In the genomic region with DNA sequence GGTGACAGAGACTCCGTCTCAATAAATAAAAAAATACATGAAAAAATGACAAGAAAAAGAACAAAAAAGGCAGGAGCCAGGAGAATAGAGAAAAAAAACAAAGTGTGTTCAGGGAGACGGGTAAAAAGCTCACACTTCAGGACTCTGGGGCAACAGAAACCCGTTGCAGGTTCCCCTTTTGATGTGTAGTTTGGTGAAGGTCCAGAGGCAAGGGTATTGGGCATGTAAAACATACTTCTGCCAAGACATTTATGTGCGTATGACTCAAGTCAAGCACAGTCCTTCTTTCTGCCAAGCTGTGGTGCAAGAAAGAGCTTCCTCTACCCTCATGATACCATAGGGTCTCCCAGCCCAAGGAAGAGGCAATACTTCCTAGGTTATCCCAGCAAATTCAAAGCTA, we compare ENCODE assay signal across 18 cellular contexts. TPM values are rescaled to one million over a fixed set of nuclear protein-coding genes. Genes with fewer than 3 reads are reported as not detected.
"Had no signal": no experiment of that assay in that cellular context is flagged by ENCODE, and none has a peak within 500 bp of the region (broad histone marks: within the 10 kb centered on the region; RNA-seq: fewer than 3 reads in every experiment).

No MANE protein-coding gene starts in this region.

- H3K4me1 ChIP-seq: colonic mucosa, prostate gland, suprapubic skin had no signal

- H3K36me3 ChIP-seq: colonic mucosa, prostate gland, suprapubic skin had no signal

- ATAC-seq: activated CD4-positive, alpha-beta T cell treated with anti-CD3 and anti-CD28 coated beads for 36 hours; activated CD8-positive, alpha-beta T cell treated with anti-CD3 and anti-CD28 coated beads for 36 hours; activated naive CD4-positive, alpha-beta T cell treated with anti-CD3 and anti-CD28 coated beads, Interleukin-2, amount 50 U/mL, for 72 hours; activated T-cell treated with anti-CD3 and anti-CD28 coated beads, Interleukin-2, amount 50 U/mL, for 4 hours; esophagus mucosa; right cardiac atrium; T-helper 17 cell had no signal

- H3K27me3 ChIP-seq: colonic mucosa, suprapubic skin had no signal

- H3K9me3 ChIP-seq: colonic mucosa, prostate gland, suprapubic skin had no signal

- H3K4me2 ChIP-seq: smooth muscle cell had no signal

- DNase-seq: activated CD4-positive, alpha-beta T cell treated with anti-CD3 and anti-CD28 coated beads for 36 hours; activated CD8-positive, alpha-beta T cell treated with anti-CD3 and anti-CD28 coated beads for 36 hours; activated effector memory CD4-positive, alpha-beta T cell treated with Interleukin-2 at 50 U/mL for 16 hours; activated T-cell treated with anti-CD3 and anti-CD28 coated beads, Interleukin-2, amount 50 U/mL, for 4 hours; amniotic stem cell; central memory CD4-positive, alpha-beta T cell; colonic mucosa; kidney glomerular epithelial cell; occipital lobe; right cardiac atrium; T-helper 17 cell had no signal

- H3K27ac ChIP-seq: colonic mucosa, prostate gland, suprapubic skin had no signal

- H3K4me3 ChIP-seq: colonic mucosa, prostate gland, smooth muscle cell, suprapubic skin had no signal

RNA-seq across cellular contexts. Expression of a gene that starts 33.4 kb away (rescaled TPM):
- total RNA-seq: activated CD4-positive, alpha-beta T cell treated with anti-CD3 and anti-CD28 coated beads for 36 hours; activated CD8-positive, alpha-beta T cell treated with anti-CD3 and anti-CD28 coated beads for 36 hours; activated naive CD4-positive, alpha-beta T cell treated with anti-CD3 and anti-CD28 coated beads, Interleukin-2, amount 50 U/mL, for 72 hours; activated T-cell treated with anti-CD3 and anti-CD28 coated beads, Interleukin-2, amount 50 U/mL, for 4 hours; colonic mucosa; esophagus mucosa; fibroblast of villous mesenchyme; liver; occipital lobe; smooth muscle cell; suprapubic skin; T-helper 17 cell had no signal
- polyA plus RNA-seq: liver, smooth muscle cell had no signal
